22 cellular contexts compared by ENCODE assay signal in the genomic region with DNA sequence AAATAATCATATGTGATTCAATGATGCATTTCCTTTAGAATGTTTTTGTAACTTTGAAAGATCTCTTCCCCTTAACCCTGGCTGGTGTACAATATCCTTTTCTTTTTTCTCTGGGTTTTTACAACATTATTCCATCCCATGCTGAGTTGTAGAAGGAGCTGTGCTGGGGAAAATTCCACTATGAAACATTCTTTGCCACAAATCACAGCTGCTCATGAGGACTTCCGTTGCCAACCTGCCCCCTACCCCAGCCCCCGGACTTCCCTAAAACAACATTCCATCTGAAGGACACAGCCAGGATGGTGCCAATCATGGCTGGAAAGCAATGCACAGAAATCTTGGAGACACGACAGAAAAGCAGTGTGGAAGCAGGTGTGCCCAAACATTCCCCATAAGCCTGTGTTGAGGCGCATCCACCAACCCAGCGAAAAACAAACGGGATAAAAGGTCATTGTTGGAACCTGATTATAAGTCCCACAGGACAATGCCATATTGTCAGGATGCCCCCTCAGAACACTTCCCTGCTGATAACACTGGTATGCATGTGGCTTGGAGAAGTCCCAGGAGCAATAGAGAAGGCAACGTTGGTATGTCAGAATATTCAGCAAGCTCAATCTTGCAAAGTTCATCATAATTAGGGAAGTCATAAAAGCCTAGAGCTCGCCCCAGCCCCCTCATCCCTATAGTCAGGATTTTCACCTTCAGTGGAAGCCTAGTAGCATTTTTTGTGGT.
DNase-seq lines count a peak whose midpoint lies in the region; ATAC-seq, FAIRE-seq and TF ChIP-seq lines count a peak whose summit lies in the region.
"Had no signal": no experiment of that assay in that cellular context is flagged by ENCODE, and none has a peak within 500 bp of the region (broad histone marks: within the 10 kb centered on the region; RNA-seq: fewer than 3 reads in every experiment).

No MANE protein-coding gene starts in this region.

- H3K36me3 Mint-ChIP-seq in chondrocyte (ENCODE audit: low read depth), result no peaks in the 10 kb centered on the region
- H3K36me3 Mint-ChIP-seq: memory B cell had no signal

- DNase-seq in AG09309 (ENCODE audit: low read depth), result peak; percentile 53
- peak; percentile 39 for DNase-seq in LHCN-M2 (ENCODE audit: low read depth)
- DNase-seq in chondrocyte (ENCODE audit: low spot score), result no peak
- peak; percentile 13 for DNase-seq in myocyte (ENCODE audit: low read depth)
- no peak for DNase-seq in D721Med (ENCODE audit: insufficient read length, low spot score)
- DNase-seq in left cardiac atrium, result no peak
- DNase-seq: activated CD4-positive, alpha-beta T cell treated with anti-CD3 and anti-CD28 coated beads, Interleukin-2, amount 10 ng/mL, durations not matched to agents 7 days and 5 days; COR-L47; esophagus squamous epithelium; head of caudate nucleus; islet precursor cell; NCI-H1105 treated with DMSO at 0.1 percent for 48 hours; stimulated activated CD4-positive, alpha-beta T cell treated with anti-CD3 and anti-CD28 coated beads, Interleukin-15, amount 100 ng/mL, for 24 hours; stimulated activated naive CD4-positive, alpha-beta T cell treated with Interleukin-2 at 50 U/mL for 16 hours had no signal

- no peak for FAIRE-seq in D721Med (lab: Jason Lieb, UNC)
- FAIRE-seq: GM12878, RCC 7860, TTC549 had no signal

- H3K4me3 Mint-ChIP-seq in chondrocyte (ENCODE audit: unreplicated experiment), result peak overlapping the region; percentile 48
- H3K4me3 Mint-ChIP-seq: activated CD4-positive, alpha-beta T cell treated with anti-CD3 and anti-CD28 coated beads, Interleukin-2, amount 10 ng/mL, durations not matched to agents 7 days and 5 days; memory B cell had no signal

- ATAC-seq in GM18909 (IDR thresholded peaks at IDR 0.05; ENCODE audit: poor library complexity, unreplicated experiment) (no peak), left cardiac atrium (no peak), GM18498 (IDR thresholded peaks at IDR 0.05; ENCODE audit: unreplicated experiment) (no peak)
- ATAC-seq: GM12878 had no signal

- intact Hi-C loops in left cardiac atrium (cut with DNase I), result no loop called here

- TF ChIP-seq CTCF in AG09309 (IDR thresholded peaks at IDR 0.05; ENCODE audit: control insufficient read depth, insufficient read depth, low read depth, low read length, missing control alignments) (no peak), chondrocyte (IDR thresholded peaks at IDR 0.05) (no peak), D721Med (IDR thresholded peaks at IDR 0.05; ENCODE audit: insufficient read depth, missing control alignments) (no peak)

- peaks cover 4% of the 10 kb centered on the region for H3K9me3 Mint-ChIP-seq in chondrocyte (ENCODE audit: low read depth)

- H3K4me3 ChIP-seq in AG09309 (ENCODE audit: control insufficient read depth, low read depth, low read length), result no peak overlapping the region
- H3K4me3 ChIP-seq: ascending aorta, esophagus squamous epithelium, GM12878, tibial nerve had no signal

- H3K27me3 Mint-ChIP-seq in chondrocyte (ENCODE audit: low read depth), result no peaks in the 10 kb centered on the region

- peaks cover 52% of the 10 kb centered on the region for H3K4me1 Mint-ChIP-seq in chondrocyte (ENCODE audit: low read depth)
- H3K4me1 Mint-ChIP-seq: activated CD4-positive, alpha-beta T cell treated with anti-CD3 and anti-CD28 coated beads, Interleukin-2, amount 10 ng/mL, durations not matched to agents 7 days and 5 days; memory B cell had no signal

- peak overlapping the region; percentile 83 for H3K27ac Mint-ChIP-seq in chondrocyte (ENCODE audit: unreplicated experiment)
- H3K27ac Mint-ChIP-seq: activated CD4-positive, alpha-beta T cell treated with anti-CD3 and anti-CD28 coated beads, Interleukin-2, amount 10 ng/mL, durations not matched to agents 7 days and 5 days; memory B cell had no signal

Comparison
In these comparisons a context has a peak if more than half of its experiments do, and no peak if none do; other contexts are left out.
1. DNase-seq: peak in AG09309 (single experiment), LHCN-M2 (single experiment) and myocyte (single experiment); none in chondrocyte (single experiment), D721Med (single experiment) and left cardiac atrium (single experiment).